22 cellular contexts compared by ENCODE assay signal in genomic region chr11:134711563-134711962, GRCh38.
"Had no signal": no experiment of that assay in that cellular context is flagged by ENCODE, and none has a peak within 500 bp of the region (broad histone marks: within the 10 kb centered on the region; RNA-seq: fewer than 3 reads in every experiment).

No MANE protein-coding gene starts in this region.

- ATAC-seq: effector memory CD8-positive, alpha-beta T cell; gastroesophageal sphincter; natural killer cell; right cardiac atrium; stimulated activated naive CD8-positive, alpha-beta T cell treated with anti-CD3 and anti-CD28 coated beads, Interleukin-15, Interleukin-2, amounts not matched to agents 100 U/mL and 50 U/mL, for 24 hours had no signal

- H3K4me1 ChIP-seq: esophagus squamous epithelium, gastroesophageal sphincter, suprapubic skin, thyroid gland, upper lobe of left lung, uterus had no signal

- H3K36me3 ChIP-seq: esophagus squamous epithelium, gastroesophageal sphincter, ovary, suprapubic skin, thyroid gland, upper lobe of left lung, uterus had no signal

- H3K27ac ChIP-seq: epithelial cell of prostate, esophagus squamous epithelium, gastroesophageal sphincter, ovary, suprapubic skin, thyroid gland, upper lobe of left lung, uterus had no signal

- H3K36me3 Mint-ChIP-seq: natural killer cell; stimulated activated effector memory CD8-positive, alpha-beta T cell treated with anti-CD3 and anti-CD28 coated beads, Interleukin-12 subunit alpha, Interleukin-12 subunit beta, amount 100 ng/mL, for 72 hours had no signal

- H3K4me3 ChIP-seq: esophagus squamous epithelium, gastroesophageal sphincter, ovary, suprapubic skin, thyroid gland, upper lobe of left lung, uterus had no signal

- H3K4me3 Mint-ChIP-seq: effector memory CD8-positive, alpha-beta T cell; natural killer cell; neural crest cell; stimulated activated effector memory CD8-positive, alpha-beta T cell treated with anti-CD3 and anti-CD28 coated beads, Interleukin-12 subunit alpha, Interleukin-12 subunit beta, amount 100 ng/mL, for 72 hours had no signal

- DNase-seq: effector memory CD8-positive, alpha-beta T cell; esophagus squamous epithelium; foreskin fibroblast; glutamatergic neuron; islet precursor cell; mammary epithelial cell; natural killer cell; nucleus accumbens; ovary; right cardiac atrium; stimulated activated CD4-positive, alpha-beta T cell treated with anti-CD3 and anti-CD28 coated beads, Interleukin-4, amount 100 ng/mL, for 1 hour; stimulated activated CD8-positive, alpha-beta memory T cell treated with anti-CD3 and anti-CD28 coated beads, Interleukin-4, amount 100 ng/mL, for 48 hours; stimulated activated naive CD8-positive, alpha-beta T cell treated with anti-CD3 and anti-CD28 coated beads, Interleukin-15, Interleukin-2, amounts not matched to agents 100 U/mL and 50 U/mL, for 24 hours; thyroid gland; upper lobe of left lung; uterus had no signal

- H3K9me3 Mint-ChIP-seq: effector memory CD8-positive, alpha-beta T cell; natural killer cell; neural crest cell; stimulated activated effector memory CD8-positive, alpha-beta T cell treated with anti-CD3 and anti-CD28 coated beads, Interleukin-12 subunit alpha, Interleukin-12 subunit beta, amount 100 ng/mL, for 72 hours had no signal

- H3K27ac Mint-ChIP-seq: effector memory CD8-positive, alpha-beta T cell; natural killer cell; progenitor cell of endocrine pancreas; stimulated activated effector memory CD8-positive, alpha-beta T cell treated with anti-CD3 and anti-CD28 coated beads, Interleukin-12 subunit alpha, Interleukin-12 subunit beta, amount 100 ng/mL, for 72 hours had no signal

- H3K4me1 Mint-ChIP-seq: natural killer cell; stimulated activated effector memory CD8-positive, alpha-beta T cell treated with anti-CD3 and anti-CD28 coated beads, Interleukin-12 subunit alpha, Interleukin-12 subunit beta, amount 100 ng/mL, for 72 hours had no signal

- H3K9me3 ChIP-seq: esophagus squamous epithelium, gastroesophageal sphincter, ovary, suprapubic skin, thyroid gland, upper lobe of left lung, uterus had no signal

- H3K27me3 ChIP-seq: esophagus squamous epithelium, gastroesophageal sphincter, ovary, thyroid gland, upper lobe of left lung, uterus had no signal
